14 cellular contexts compared by ENCODE assay signal in the genomic region with DNA sequence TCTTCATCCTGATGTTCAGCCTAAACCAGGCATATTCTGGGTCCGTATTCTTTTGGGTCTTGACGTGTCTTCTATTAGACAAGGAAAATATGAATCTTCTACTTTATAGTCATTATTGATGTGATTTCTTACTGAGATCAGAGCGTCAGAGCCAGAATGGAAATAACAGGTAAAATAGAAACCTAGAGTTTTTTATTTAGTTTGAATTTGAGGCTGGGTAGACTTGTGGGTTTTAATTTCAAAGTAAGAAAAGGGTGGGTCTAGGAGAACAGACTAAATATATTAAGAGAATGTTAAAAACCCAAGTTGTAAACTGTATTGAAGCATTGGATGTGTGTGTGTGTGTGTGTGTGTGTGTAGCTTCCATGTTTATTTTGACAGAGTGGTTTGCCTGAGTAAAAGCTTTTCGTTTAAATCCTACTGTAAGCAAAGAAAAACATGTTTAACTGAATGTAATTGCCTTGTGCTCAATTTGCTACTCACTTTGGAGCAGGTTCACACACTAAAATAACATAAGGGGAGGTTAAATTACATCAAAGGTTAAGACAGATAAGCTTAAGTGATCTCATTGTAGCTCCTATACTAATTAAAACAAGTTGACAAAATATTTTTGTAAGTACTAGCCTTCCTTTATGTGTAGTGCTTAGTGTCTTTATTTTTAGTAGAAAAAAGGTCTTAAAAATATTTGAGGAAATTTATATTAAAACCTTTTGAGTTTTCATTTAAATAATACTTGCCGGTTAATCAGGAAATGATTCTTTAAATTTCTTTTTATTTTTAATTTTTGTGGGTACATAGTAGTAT. TPM values are rescaled to one million over a fixed set of nuclear protein-coding genes. Genes with fewer than 3 reads are reported as not detected.
DNase-seq lines count a peak whose midpoint lies in the region; ATAC-seq and TF ChIP-seq lines count a peak whose summit lies in the region.
"Had no signal": no experiment of that assay in that cellular context is flagged by ENCODE, and none has a peak within 500 bp of the region (broad histone marks: within the 10 kb centered on the region; RNA-seq: fewer than 3 reads in every experiment).

No MANE protein-coding gene starts in this region.

- peak overlapping the region; percentile 83 for H3K4me3 Mint-ChIP-seq in activated naive CD4-positive, alpha-beta T cell treated with anti-CD3 and anti-CD28 coated beads, Interleukin-2, amount 50 U/mL, for 24 hours
- H3K4me3 Mint-ChIP-seq in activated CD4-positive, alpha-beta memory T cell treated with anti-CD3 and anti-CD28 coated beads, Interleukin-2, amount 10 ng/mL, durations not matched to agents 7 days and 5 days, result peak overlapping the region; percentile 59
- H3K4me3 Mint-ChIP-seq in immature natural killer cell, result peak overlapping the region in 3 of 5 donors; percentile 38 to 42 (median 42)
- H3K4me3 Mint-ChIP-seq: WTC11 had no signal

- no TSS peak for BruUV-seq in PC-3 (replicated peaks; lab: Mats Ljungman, UMichigan)

- no peaks in the 10 kb centered on the region for H3K4me1 ChIP-seq in PC-3 (ENCODE audit: insufficient read depth, low read length)
- peaks cover 9 to 10% of the 10 kb centered on the region in 2 donors for H3K4me1 ChIP-seq in uterus

- TF ChIP-seq POLR2A in uterus (IDR thresholded peaks at IDR 0.05), result no peak

- TF ChIP-seq CTCF in coronary artery (IDR thresholded peaks at IDR 0.05), result no peak
- TF ChIP-seq CTCF in PC-3 (conservative IDR thresholded peaks at IDR 0.05; ENCODE audit: low read depth, low read length), result no peak
- TF ChIP-seq CTCF in uterus (IDR thresholded peaks at IDR 0.05), result no peak

- no peak overlapping the region for H3K4me3 ChIP-seq in coronary artery
- no peak overlapping the region for H3K4me3 ChIP-seq in PC-3 (ENCODE audit: low read length)
- H3K4me3 ChIP-seq in uterus, result no peak overlapping the region
- H3K4me3 ChIP-seq: BLaER1, upper lobe of right lung had no signal

- H3K36me3 ChIP-seq in PC-3 (ENCODE audit: low read depth, low read length) (no peaks in the 10 kb centered on the region), uterus (no peaks in the 10 kb centered on the region)
- H3K36me3 ChIP-seq: upper lobe of right lung had no signal

- H3K4me1 Mint-ChIP-seq in activated naive CD4-positive, alpha-beta T cell treated with anti-CD3 and anti-CD28 coated beads, Interleukin-2, amount 50 U/mL, for 24 hours, result peaks cover 88% of the 10 kb centered on the region
- peaks cover 86% of the 10 kb centered on the region for H3K4me1 Mint-ChIP-seq in activated CD4-positive, alpha-beta memory T cell treated with anti-CD3 and anti-CD28 coated beads, Interleukin-2, amount 10 ng/mL, durations not matched to agents 7 days and 5 days
- H3K4me1 Mint-ChIP-seq in immature natural killer cell, result peaks cover 80 to 92% of the 10 kb centered on the region in 2 donors

- no peak overlapping the region for H3K4me2 ChIP-seq in PC-3 (ENCODE audit: low read length)
- H3K4me2 ChIP-seq: BLaER1 had no signal

- intact Hi-C loops in PC-3 (cut with micrococcal nuclease), result no loop called here
- intact Hi-C loops in uterus (cut with DNase I; ENCODE audit: low total_unique reads), result no loop called here

- DNase-seq in activated naive CD4-positive, alpha-beta T cell treated with Interleukin-2 at 50 U/mL for 16 hours, result no peak
- no peak for DNase-seq in activated CD4-positive, alpha-beta memory T cell treated with anti-CD3 and anti-CD28 coated beads, Interleukin-2, amount 10 ng/mL, durations not matched to agents 7 days and 5 days
- no peak for DNase-seq in immature natural killer cell
- no peak for DNase-seq in coronary artery (ENCODE audit: low spot score)
- DNase-seq in PC-3, result no peak
- no peak for DNase-seq in uterus
- no peak for DNase-seq in SHP77 (lab: John Stamatoyannopoulos, UW)
- DNase-seq: anterior cingulate cortex, GOT3, KG1, upper lobe of right lung had no signal

- POLR2A ChIA-PET in activated CD4-positive, alpha-beta memory T cell treated with anti-CD3 and anti-CD28 coated beads, Interleukin-2, amount 10 ng/mL, durations not matched to agents 7 days and 5 days (lab: Charles Lee), result interaction anchor here (0.6 to 8.5 kb wide), 14 partner anchors 8 to 1018 kb away, joined by 3 to 119 read pairs (median 8); a partner anchor contains a TSS
- POLR2A ChIA-PET in PC-3 (lab: Charles Lee; ENCODE audit: unreplicated experiment), result no interaction called here

- peak overlapping the region; percentile 98 for H3K27ac Mint-ChIP-seq in activated naive CD4-positive, alpha-beta T cell treated with anti-CD3 and anti-CD28 coated beads, Interleukin-2, amount 50 U/mL, for 24 hours
- peak overlapping the region; percentile 87 for H3K27ac Mint-ChIP-seq in activated CD4-positive, alpha-beta memory T cell treated with anti-CD3 and anti-CD28 coated beads, Interleukin-2, amount 10 ng/mL, durations not matched to agents 7 days and 5 days
- H3K27ac Mint-ChIP-seq in immature natural killer cell, result peak overlapping the region in 5 of 6 donors; percentile 28 to 54 (median 50)
- H3K27ac Mint-ChIP-seq: WTC11 had no signal

- H3K79me2 ChIP-seq in PC-3 (ENCODE audit: low read length), result no peaks in the 10 kb centered on the region

- H4K20me1 ChIP-seq in PC-3 (ENCODE audit: low read length), result no peaks in the 10 kb centered on the region

- H3K36me3 Mint-ChIP-seq in activated naive CD4-positive, alpha-beta T cell treated with anti-CD3 and anti-CD28 coated beads, Interleukin-2, amount 50 U/mL, for 24 hours, result peaks cover 15% of the 10 kb centered on the region
- H3K36me3 Mint-ChIP-seq in activated CD4-positive, alpha-beta memory T cell treated with anti-CD3 and anti-CD28 coated beads, Interleukin-2, amount 10 ng/mL, durations not matched to agents 7 days and 5 days (ENCODE audit: low read depth), result peaks cover 24% of the 10 kb centered on the region
- no peaks in the 10 kb centered on the region for H3K36me3 Mint-ChIP-seq in immature natural killer cell

- H3K9me3 ChIP-seq in PC-3 (ENCODE audit: low read length) (no peaks in the 10 kb centered on the region), uterus (no peaks in the 10 kb centered on the region)
- H3K9me3 ChIP-seq: BLaER1, upper lobe of right lung had no signal

- H3K9me2 ChIP-seq in PC-3 (replicated peaks; ENCODE audit: low read length), result no peaks in the 10 kb centered on the region

- H3K9ac ChIP-seq in PC-3 (ENCODE audit: low read length), result no peak overlapping the region
- H3K9ac ChIP-seq: BLaER1 had no signal

- H3K27me3 ChIP-seq in PC-3 (ENCODE audit: low read length), result no peaks in the 10 kb centered on the region
- H3K27me3 ChIP-seq in uterus, result no peaks in the 10 kb centered on the region
- H3K27me3 ChIP-seq: BLaER1, upper lobe of right lung had no signal

- no peaks in the 10 kb centered on the region for H3F3A ChIP-seq in PC-3 (ENCODE audit: low read length, unreplicated experiment)

- H3K9me3 Mint-ChIP-seq in activated naive CD4-positive, alpha-beta T cell treated with anti-CD3 and anti-CD28 coated beads, Interleukin-2, amount 50 U/mL, for 24 hours, result no peaks in the 10 kb centered on the region
- H3K9me3 Mint-ChIP-seq in activated CD4-positive, alpha-beta memory T cell treated with anti-CD3 and anti-CD28 coated beads, Interleukin-2, amount 10 ng/mL, durations not matched to agents 7 days and 5 days, result no peaks in the 10 kb centered on the region
- no peaks in the 10 kb centered on the region for H3K9me3 Mint-ChIP-seq in immature natural killer cell

- ATAC-seq in PC-3, result no peak
- ATAC-seq: upper lobe of right lung, WTC11 had no signal

- no peak overlapping the region for H2AFZ ChIP-seq in PC-3 (ENCODE audit: low read length)

- H3K27ac ChIP-seq in coronary artery (no peak overlapping the region), PC-3 (ENCODE audit: low read length) (no peak overlapping the region), uterus (no peak overlapping the region)
- H3K27ac ChIP-seq: BLaER1, upper lobe of right lung had no signal

- no peaks in the 10 kb centered on the region for H3K27me3 Mint-ChIP-seq in activated naive CD4-positive, alpha-beta T cell treated with anti-CD3 and anti-CD28 coated beads, Interleukin-2, amount 50 U/mL, for 24 hours
- no peaks in the 10 kb centered on the region for H3K27me3 Mint-ChIP-seq in activated CD4-positive, alpha-beta memory T cell treated with anti-CD3 and anti-CD28 coated beads, Interleukin-2, amount 10 ng/mL, durations not matched to agents 7 days and 5 days
- H3K27me3 Mint-ChIP-seq in immature natural killer cell (ENCODE audit: low read depth in 3 of 3), result peaks cover 0 to 4% (median 2%) of the 10 kb centered on the region in 3 donors

- CTCF ChIA-PET in activated CD4-positive, alpha-beta memory T cell treated with anti-CD3 and anti-CD28 coated beads, Interleukin-2, amount 10 ng/mL, durations not matched to agents 7 days and 5 days (lab: Charles Lee), result interaction anchor here (0.6 to 2.7 kb wide), 9 partner anchors 9 to 212 kb away, joined by 3 to 7 read pairs (median 3); no protein-coding TSS in a partner anchor
- CTCF ChIA-PET in PC-3 (lab: Charles Lee), result no interaction called here

RNA-seq across cellular contexts. Expression of a gene that starts 17.4 kb away (rescaled TPM):
- 10 to 100 TPM; 78.9 to 81.7 TPM for total RNA-seq in activated CD4-positive, alpha-beta memory T cell treated with anti-CD3 and anti-CD28 coated beads, Interleukin-2, amount 10 ng/mL, durations not matched to agents 7 days and 5 days
- polyA plus RNA-seq in immature natural killer cell, result 1 to 10 TPM; 3.2 to 4.9 (median 3.8) TPM
- 4.2 and 7.7 TPM in 2 replicates for total RNA-seq in PC-3 (2014; rRNA removed)
- total RNA-seq in uterus, result 10 to 100 TPM; 11.3 to 38.4 (median 25.7) TPM
